ENCODE assay signal across 21 cellular contexts in the genomic region with DNA sequence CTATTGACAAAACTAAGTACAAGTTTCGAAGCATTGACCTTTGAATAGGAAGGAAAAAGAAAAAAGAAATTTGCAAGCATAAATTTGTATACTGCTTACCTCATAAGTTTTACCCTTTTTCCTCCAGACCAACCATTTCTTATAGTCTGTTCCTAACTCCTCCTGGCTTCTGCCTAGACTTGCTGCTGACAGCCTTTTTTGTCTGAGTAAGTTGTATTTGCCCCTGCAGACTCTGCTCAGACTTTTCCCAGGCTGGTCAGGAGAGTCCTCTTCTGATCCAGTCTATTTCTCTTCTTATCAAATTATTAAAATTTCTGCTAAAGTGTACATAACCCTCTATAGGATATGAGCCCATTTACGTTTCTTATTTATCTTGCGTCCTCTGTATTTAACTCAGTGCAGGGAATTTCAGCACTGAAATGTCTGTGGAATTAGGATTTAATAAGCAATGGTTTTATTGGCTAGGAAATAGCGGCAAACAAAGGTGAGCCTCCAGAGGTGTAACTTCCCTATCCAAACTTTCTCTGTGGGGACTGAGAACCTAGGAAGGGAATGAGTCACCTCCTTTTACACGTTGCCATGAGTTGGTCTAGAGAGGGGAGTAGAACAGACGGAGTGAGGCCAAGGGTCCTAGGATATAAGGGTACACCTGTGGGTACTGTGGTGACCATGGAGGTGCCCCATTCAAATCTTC.
DNase-seq lines count a peak whose midpoint lies in the region; ATAC-seq, FAIRE-seq and TF ChIP-seq lines count a peak whose summit lies in the region.
"Had no signal": no experiment of that assay in that cellular context is flagged by ENCODE, and none has a peak within 500 bp of the region (broad histone marks: within the 10 kb centered on the region; RNA-seq: fewer than 3 reads in every experiment).

No MANE protein-coding gene starts in this region.

- H3K4me3 ChIP-seq in astrocyte (ENCODE audit: insufficient read depth, low read depth, low read length) (no peak overlapping the region), skin epidermis (no peak overlapping the region), coronary artery (no peak overlapping the region)
- H3K4me3 ChIP-seq: tibial nerve had no signal

- H3K27ac ChIP-seq in astrocyte (ENCODE audit: low read depth, low read length) (no peak overlapping the region), skin epidermis (peak overlapping the region in 19 of 21 experiments; percentile 5 to 80 (median 69)), coronary artery (no peak overlapping the region)

- no peak overlapping the region for H3K4me2 ChIP-seq in astrocyte (ENCODE audit: low read length)

- no peak overlapping the region for H3K4me3 Mint-ChIP-seq in astrocyte (ENCODE audit: unreplicated experiment)
- H3K4me3 Mint-ChIP-seq: central memory CD8-positive, alpha-beta T cell; neural crest cell; T-cell had no signal

- H3K9me3 Mint-ChIP-seq in astrocyte (ENCODE audit: unreplicated experiment) = no peaks in the 10 kb centered on the region
- H3K9me3 Mint-ChIP-seq: CD8-positive, alpha-beta memory T cell; central memory CD8-positive, alpha-beta T cell; T-cell had no signal

- no peaks in the 10 kb centered on the region for H3K27me3 ChIP-seq in astrocyte (ENCODE audit: insufficient read depth, low read length)
- H3K27me3 ChIP-seq: tibial nerve had no signal

- H4K20me1 ChIP-seq in astrocyte (ENCODE audit: insufficient read depth, low read length) = no peaks in the 10 kb centered on the region

- H3K9ac ChIP-seq in astrocyte (ENCODE audit: low read length) = no peak overlapping the region

- H2AFZ ChIP-seq in astrocyte (ENCODE audit: low read depth, low read length) = no peak overlapping the region

- no peaks in the 10 kb centered on the region for H3K79me2 ChIP-seq in astrocyte (ENCODE audit: insufficient read depth, low read length)

- H3K4me1 ChIP-seq in astrocyte (ENCODE audit: insufficient read depth, low read length) = peaks cover 19% of the 10 kb centered on the region

- TF ChIP-seq CTCF in astrocyte (IDR thresholded peaks at IDR 0.05; ENCODE audit: insufficient read depth, low read depth, low read length) (no peak), coronary artery (IDR thresholded peaks at IDR 0.05) (no peak)

- no peaks in the 10 kb centered on the region for H3K9me3 ChIP-seq in astrocyte (ENCODE audit: insufficient read depth, low read depth, low read length)
- H3K9me3 ChIP-seq: tibial nerve had no signal

- no peaks in the 10 kb centered on the region for H3K27me3 Mint-ChIP-seq in astrocyte (ENCODE audit: low read depth, unreplicated experiment)

- ATAC-seq in esophagus mucosa (peak; percentile 50), HG02610 (IDR thresholded peaks at IDR 0.05; ENCODE audit: unreplicated experiment) (no peak), GM19455 (IDR thresholded peaks at IDR 0.05; ENCODE audit: unreplicated experiment) (no peak)
- ATAC-seq: T-cell had no signal

- H3K36me3 ChIP-seq in astrocyte (ENCODE audit: insufficient read depth, low read length) = no peaks in the 10 kb centered on the region
- H3K36me3 ChIP-seq: tibial nerve had no signal

- FAIRE-seq in GM18507 (lab: Jason Lieb, UNC) = peak; percentile 56
- no peak for FAIRE-seq in astrocyte (lab: Jason Lieb, UNC)
- FAIRE-seq: H1 had no signal

- H3K4me1 Mint-ChIP-seq in astrocyte (ENCODE audit: low read depth, unreplicated experiment) = peaks cover 32% of the 10 kb centered on the region
- H3K4me1 Mint-ChIP-seq: CD8-positive, alpha-beta memory T cell; central memory CD8-positive, alpha-beta T cell; T-cell had no signal

- DNase-seq in GM18507 (ENCODE audit: extremely low spot score, insufficient read length, low read depth) = no peak
- no peak for DNase-seq in astrocyte (ENCODE audit: low read depth)
- no peak for DNase-seq in hippocampal formation (lab: John Stamatoyannopoulos, UW)
- DNase-seq in coronary artery (ENCODE audit: low spot score) = no peak
- DNase-seq: activated CD4-positive, alpha-beta T cell treated with anti-CD3 and anti-CD28 coated beads, Interleukin-2, amount 50 U/mL, for 48 hours; CD8-positive, alpha-beta memory T cell; DMS79; NCI-H2171; NCI-H526 treated with DMSO at 0.1 percent for 48 hours; retina; Right ventricle myocardium superior; stimulated activated naive CD4-positive, alpha-beta T cell treated with Interleukin-2 at 50 U/mL for 16 hours; T-cell had no signal

- H3K36me3 Mint-ChIP-seq in astrocyte (ENCODE audit: low read depth, unreplicated experiment) = no peaks in the 10 kb centered on the region
- H3K36me3 Mint-ChIP-seq: CD8-positive, alpha-beta memory T cell; T-cell had no signal

- peak overlapping the region; percentile 43 for H3K27ac Mint-ChIP-seq in astrocyte (ENCODE audit: unreplicated experiment)
- H3K27ac Mint-ChIP-seq: CD8-positive, alpha-beta memory T cell; T-cell had no signal

Comparison
In these comparisons a context has a peak if more than half of its experiments do, and no peak if none do; other contexts are left out.
1. H3K27ac ChIP-seq: peak in skin epidermis (19 of 21); none in astrocyte (single experiment) and coronary artery (0 of 2).